Comparison of ENCODE assay signal across 10 cellular contexts in the genomic region with DNA sequence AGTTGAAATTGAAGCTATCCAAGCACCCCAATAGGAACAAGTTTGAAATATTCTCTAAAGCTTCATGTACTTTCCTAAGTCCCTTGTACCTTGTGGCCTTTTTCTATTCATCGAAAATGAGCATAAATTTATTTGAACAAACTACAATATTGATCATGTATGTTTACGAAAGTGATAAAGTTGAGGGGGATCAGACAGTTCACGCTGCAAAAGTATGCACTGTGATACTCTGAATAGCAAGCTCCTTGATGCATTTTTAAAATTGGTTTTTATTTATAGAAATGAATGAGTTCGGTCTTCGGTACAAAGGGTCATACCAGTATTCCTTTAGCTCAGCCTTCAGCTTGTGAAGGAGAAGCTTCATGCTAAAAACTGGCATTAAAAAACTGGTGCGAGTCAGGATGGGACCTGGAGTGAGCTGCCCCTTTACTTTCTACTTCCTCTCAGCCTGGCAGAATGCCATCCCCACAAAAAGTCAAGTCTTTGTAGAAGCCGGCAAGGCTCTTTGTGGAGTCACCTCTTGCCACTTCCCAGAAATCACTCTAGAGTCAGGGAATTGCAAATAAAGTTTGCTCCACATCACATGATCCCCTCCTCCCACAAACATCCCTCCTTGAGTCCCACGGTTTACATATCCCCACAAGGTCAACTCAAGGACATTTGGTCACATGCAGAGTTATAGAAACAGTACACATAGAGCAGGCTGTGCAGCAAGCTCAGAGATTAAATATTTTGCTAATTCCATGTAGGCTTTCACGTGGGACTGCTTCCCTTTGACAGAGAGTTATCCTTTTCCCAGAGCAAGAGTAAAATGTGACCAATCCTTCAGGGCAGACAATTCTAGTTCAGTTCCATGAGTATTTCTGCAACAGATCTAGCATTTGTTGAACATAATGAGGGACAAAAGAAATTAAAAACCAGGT. TPM values are rescaled to one million over a fixed set of nuclear protein-coding genes. Genes with fewer than 3 reads are reported as not detected.
DNase-seq lines count a peak whose midpoint lies in the region; ATAC-seq and TF ChIP-seq lines count a peak whose summit lies in the region.
"Had no signal": no experiment of that assay in that cellular context is flagged by ENCODE, and none has a peak within 500 bp of the region (broad histone marks: within the 10 kb centered on the region; RNA-seq: fewer than 3 reads in every experiment).

No MANE protein-coding gene starts in this region.

- ATAC-seq in left colon: peak; percentile 48
- no peak for ATAC-seq in GM18511 (IDR thresholded peaks at IDR 0.05; ENCODE audit: unreplicated experiment)
- ATAC-seq: PC-3; stimulated activated memory B cell treated with anti-CD40 and anti-IgM and Interleukin-4, amounts not matched to agents 10 μg/mL and 1 μg/mL and 100 μg/mL, for 72 hours had no signal

- H3K4me3 ChIP-seq in adrenal gland: no peak overlapping the region

- H3K27ac ChIP-seq in adrenal gland: no peak overlapping the region

- H3K4me1 ChIP-seq in adrenal gland (replicated peaks in 1 of 2): peaks cover 0 to 15% of the 10 kb centered on the region in 2 donors

- no peaks in the 10 kb centered on the region for H3K9me3 ChIP-seq in adrenal gland (replicated peaks in 1 of 3)

- TF ChIP-seq POLR2A in adrenal gland (IDR thresholded peaks at IDR 0.05): no peak

- H3K27me3 ChIP-seq in adrenal gland: no peaks in the 10 kb centered on the region

- 34 to 45% (median 40%) methylated on average over 9 of the region's 9 CpGs for WGBS in adrenal gland, 4 donors

- DNase-seq in M059J (ENCODE audit: low read depth) (peak; percentile 72), adrenal gland (peak in 6 of 7 donors; percentile 23 to 41 (median 27)), left colon (no peak), smooth muscle cell of the brain vasculature (ENCODE audit: low read depth, low spot score) (peak; percentile 86), kidney glomerular epithelial cell (lab: John Stamatoyannopoulos, UW) (no peak), DMS79 (lab: John Stamatoyannopoulos, UW) (no peak)
- DNase-seq: PC-3, T1000 had no signal

- intact Hi-C loops in adrenal gland (cut with DNase I): no loop called here
- intact Hi-C loops in left colon (cut with DNase I, micrococcal nuclease): no loop called here

- no peaks in the 10 kb centered on the region for H3K36me3 ChIP-seq in adrenal gland (replicated peaks in 1 of 2)

- no peak for TF ChIP-seq CTCF in adrenal gland (IDR thresholded peaks at IDR 0.05)

RNA-seq across cellular contexts. Expression of gene ADGRF1, which starts 34.6 kb away (rescaled TPM):
- total RNA-seq in M059J (2014; rRNA removed; shearing (Covaris generic)): 37.3 and 38.1 TPM in 2 replicates
- total RNA-seq in adrenal gland (under 1 TPM in 2 of 8 donors, not detected in 6; 0.19 to 0.25 TPM), left colon (1 to 10 TPM in 1 of 2 donors, under 1 TPM in 1; 0.52 to 2.1 TPM)
- polyA plus RNA-seq in adrenal gland: under 1 TPM in 2 of 3 donors, not detected in 1; under 0.01 to 0.24 TPM

Comparison
In these comparisons a context has a peak if more than half of its experiments do, and no peak if none do; other contexts are left out.
1. DNase-seq: peak in M059J (single experiment), adrenal gland (6 of 7) and smooth muscle cell of the brain vasculature (single experiment); none in left colon (0 of 2), kidney glomerular epithelial cell (single experiment) and DMS79 (single experiment).
2. RNA of gene ADGRF1, which starts 34.6 kb away (total RNA-seq): 37.3 to 38.1 TPM in M059J; 0.52 to 2.1 TPM in left colon and 0.19 to 0.25 TPM in adrenal gland; every median in the first group is over 10 times any median in the second.